ENCODE assay signal across 31 cellular contexts in genomic region chr16:53035176-53035942, GRCh38. TPM values are rescaled to one million over a fixed set of nuclear protein-coding genes. Genes with fewer than 3 reads are reported as not detected.
"Had no signal": no experiment of that assay in that cellular context is flagged by ENCODE, and none has a peak within 500 bp of the region (broad histone marks: within the 10 kb centered on the region; RNA-seq: fewer than 3 reads in every experiment).

No MANE protein-coding gene starts in this region.

- H3K9me3 ChIP-seq: adrenal gland, Peyer's patch had no signal

- H3K4me3 Mint-ChIP-seq: activated CD4-positive, alpha-beta T cell treated with anti-CD3 and anti-CD28 coated beads, Interleukin-2, amount 10 ng/mL, durations not matched to agents 24 days and 14 days; activated naive CD4-positive, alpha-beta T cell treated with anti-CD3 and anti-CD28 coated beads for 36 hours; activated T-cell treated with anti-CD3 and anti-CD28 coated beads, Interleukin-2, amount 50 U/mL, for 4 hours; activated T-helper 1 cell treated with anti-CD3 and anti-CD28 coated beads, Interleukin-12 subunit alpha, Interleukin-12 subunit beta, Interleukin-2, Interleukin-4 antibody, amounts not matched to agents 30 ng/mL and 10 ng/mL and 1 ng/mL, durations not matched to agents 14 hours and 24 hours and 36 hours had no signal

- H3K27me3 ChIP-seq: adrenal gland, Peyer's patch had no signal

- H3K27ac Mint-ChIP-seq: activated CD4-positive, alpha-beta T cell treated with anti-CD3 and anti-CD28 coated beads, Interleukin-2, amount 10 ng/mL, durations not matched to agents 24 days and 14 days; activated naive CD4-positive, alpha-beta T cell treated with anti-CD3 and anti-CD28 coated beads for 36 hours; activated naive CD4-positive, alpha-beta T cell treated with anti-CD3 and anti-CD28 coated beads, Interleukin-2, amount 50 U/mL, for 72 hours; activated T-helper 1 cell treated with anti-CD3 and anti-CD28 coated beads, Interleukin-12 subunit alpha, Interleukin-12 subunit beta, Interleukin-2, Interleukin-4 antibody, amounts not matched to agents 30 ng/mL and 10 ng/mL and 1 ng/mL, durations not matched to agents 14 hours and 24 hours and 36 hours had no signal

- H3K4me1 ChIP-seq: adrenal gland, Peyer's patch had no signal

- H3K9ac ChIP-seq: KMS-11 had no signal

- H3K36me3 ChIP-seq: adrenal gland, Peyer's patch, WERI-Rb-1 had no signal

- ATAC-seq: activated naive CD4-positive, alpha-beta T cell treated with anti-CD3 and anti-CD28 coated beads, Interleukin-2, amount 50 U/mL, for 72 hours; activated T-cell treated with anti-CD3 and anti-CD28 coated beads, Interleukin-2, amount 50 U/mL, for 4 hours; PC-3; Right ventricle myocardium inferior had no signal

- H3K4me2 ChIP-seq: KMS-11 had no signal

- H3K36me3 Mint-ChIP-seq: activated naive CD4-positive, alpha-beta T cell treated with anti-CD3 and anti-CD28 coated beads, Interleukin-2, amount 50 U/mL, for 72 hours; brain had no signal

- H3K4me3 ChIP-seq: adrenal gland, Peyer's patch had no signal

- DNase-seq: activated CD4-positive, alpha-beta T cell treated with anti-CD3 and anti-CD28 coated beads, Interleukin-2, amount 10 ng/mL, durations not matched to agents 24 days and 14 days; activated CD4-positive, alpha-beta T cell treated with anti-CD3 and anti-CD28 coated beads, Interleukin-2, amount 50 U/mL, for 48 hours; activated CD8-positive, alpha-beta memory T cell treated with anti-CD3 and anti-CD28 coated beads, Interleukin-2, amount 50 U/mL, for 4 hours; activated gamma-delta T cell treated with Interleukin-2 at 50 U/mL for 16 hours; activated naive CD4-positive, alpha-beta T cell treated with anti-CD3 and anti-CD28 coated beads for 36 hours; activated T-cell treated with anti-CD3 and anti-CD28 coated beads for 4 hours; activated T-cell treated with anti-CD3 and anti-CD28 coated beads, Interleukin-2, amount 50 U/mL, for 4 hours; adrenal gland; caudate nucleus; MM.1S; NCI-H1092; NCI-H1436 treated with DMSO at 0.1 percent for 48 hours; NCI-H1694 treated with DMSO at 0.1 percent for 48 hours; NCI-H2029; NCI-H345; NCI-H524 treated with DMSO at 0.1 percent for 48 hours; PC-3; Peyer's patch; RPMI8226; SIG-M5; SW 1271; T-helper 1 cell; T-helper 2 cell; T1000; WERI-Rb-1 had no signal

- H3K27ac ChIP-seq: adrenal gland, KMS-11, Peyer's patch, WERI-Rb-1 had no signal

- FAIRE-seq: bronchial epithelial cell had no signal

- H3K9me3 Mint-ChIP-seq: activated CD4-positive, alpha-beta T cell treated with anti-CD3 and anti-CD28 coated beads, Interleukin-2, amount 10 ng/mL, durations not matched to agents 24 days and 14 days; activated naive CD4-positive, alpha-beta T cell treated with anti-CD3 and anti-CD28 coated beads for 36 hours; activated naive CD4-positive, alpha-beta T cell treated with anti-CD3 and anti-CD28 coated beads, Interleukin-2, amount 50 U/mL, for 72 hours; activated T-cell treated with anti-CD3 and anti-CD28 coated beads, Interleukin-2, amount 50 U/mL, for 4 hours; activated T-helper 1 cell treated with anti-CD3 and anti-CD28 coated beads, Interleukin-12 subunit alpha, Interleukin-12 subunit beta, Interleukin-2, Interleukin-4 antibody, amounts not matched to agents 30 ng/mL and 10 ng/mL and 1 ng/mL, durations not matched to agents 14 hours and 24 hours and 36 hours had no signal

RNA-seq across cellular contexts. Expression of gene CHD9NB, which starts 17.3 kb away (rescaled TPM):
- total RNA-seq: activated T-cell treated with anti-CD3 and anti-CD28 coated beads, Interleukin-2, amount 50 U/mL, for 4 hours had no signal
